Comparison of ENCODE assay signal across 2 cellular contexts in genomic region chr4:151035321-151035720, GRCh38.
TF ChIP-seq lines count a peak whose summit lies in the region.

No MANE protein-coding gene starts in this region.

TF ChIP-seq in GM23338, 12 proteins besides CTCF, POLR2A, EP300 and RAD21 (continued from another document):
- TF ChIP-seq REST (IDR thresholded peaks at IDR 0.05; ENCODE audit: unreplicated experiment) (no peak), ZNF462 (CRISPR knock-in tag; IDR thresholded peaks at IDR 0.05) (no peak), POLR2AphosphoS5 (IDR thresholded peaks at IDR 0.05; ENCODE audit: low read depth) (no peak)

TF ChIP-seq in WTC11, 78 proteins besides CTCF, POLR2A, EP300 and RAD21 (continued from another document):
- TF ChIP-seq GRHL2 (CRISPR knock-in tag; IDR thresholded peaks at IDR 0.05; ENCODE audit: insufficient replicate concordance, severe bottlenecking) (no peak), JUN (CRISPR knock-in tag; IDR thresholded peaks at IDR 0.05) (no peak), ATF1 (CRISPR knock-in tag; IDR thresholded peaks at IDR 0.05) (no peak), AFF4 (CRISPR knock-in tag; IDR thresholded peaks at IDR 0.05; ENCODE audit: borderline replicate concordance) (no peak), FOXP1 (CRISPR knock-in tag; IDR thresholded peaks at IDR 0.05; ENCODE audit: borderline replicate concordance) (no peak), FOXP4 (CRISPR knock-in tag; IDR thresholded peaks at IDR 0.05) (no peak), ATF3 (CRISPR knock-in tag; conservative IDR thresholded peaks at IDR 0.05) (no peak), SP1 (CRISPR knock-in tag; conservative IDR thresholded peaks at IDR 0.05) (no peak)
